ENCODE assay signal across 8 cellular contexts in genomic region chr11:65181569-65182257, GRCh38. TPM values are rescaled to one million over a fixed set of nuclear protein-coding genes. Genes with fewer than 3 reads are reported as not detected.
DNase-seq lines count a peak whose midpoint lies in the region; ATAC-seq and TF ChIP-seq lines count a peak whose summit lies in the region.

CAPN1 (plus strand) TSS chr11:65181928; CDS start chr11:65182702, 774 bp downstream.

- peaks cover 33% of the 10 kb centered on the region for H3K79me2 ChIP-seq in fibroblast of lung (ENCODE audit: control insufficient read depth, insufficient read depth, low read length)

- intact Hi-C loops in activated T-helper 1 cell treated with anti-CD3 and anti-CD28 coated beads, Interleukin-12 subunit alpha, Interleukin-12 subunit beta, Interleukin-2, Interleukin-4 antibody, amounts not matched to agents 30 ng/mL and 10 ng/mL and 1 ng/mL, durations not matched to agents 14 hours and 24 hours and 36 hours (cut with micrococcal nuclease), result loop anchor here (1.0 kb wide), 2 partner anchors 46 to 70 kb away; partner anchors contain the start of gene TM7SF2
- intact Hi-C loops in natural killer cell (cut with micrococcal nuclease), result loop anchor here (2.0 kb wide), 1 partner anchor 71 kb away; the partner anchor contains the start of gene TM7SF2

- no peaks in the 10 kb centered on the region for H4K20me1 ChIP-seq in fibroblast of lung (ENCODE audit: control insufficient read depth, extremely low read depth, insufficient read depth, low read length)

- peak within 1 kb of the TSS; percentile 96 for H3K4me3 Mint-ChIP-seq in activated T-helper 1 cell treated with anti-CD3 and anti-CD28 coated beads, Interleukin-12 subunit alpha, Interleukin-12 subunit beta, Interleukin-2, Interleukin-4 antibody, amounts not matched to agents 30 ng/mL and 10 ng/mL and 1 ng/mL, durations not matched to agents 14 hours and 24 hours and 36 hours
- peak within 1 kb of the TSS; percentile 88 for H3K4me3 Mint-ChIP-seq in natural killer cell

- DNase-seq in BE2C (peak; percentile 71), RWPE1 (ENCODE audit: low spot score) (peak; percentile 94), fibroblast of lung (ENCODE audit: low read depth in 2 of 2) (peak; percentile 85 to 90), natural killer cell (peak; percentile 37)
- peak; percentile 70 for DNase-seq in activated T-helper 1 cell treated with anti-CD3 and anti-CD28 coated beads, Interleukin-12 subunit alpha, Interleukin-12 subunit beta, Interleukin-2, Interleukin-4 antibody, amounts not matched to agents 30 ng/mL and 10 ng/mL and 1 ng/mL, durations not matched to agents 14 hours and 24 hours and 36 hours (ENCODE audit: low spot score)
- peak; percentile 15 to 67 (median 50) for DNase-seq in stimulated activated naive CD4-positive, alpha-beta T cell (lab: John Stamatoyannopoulos, UW)

- peak within 1 kb of the TSS; percentile 94 for H3K4me2 ChIP-seq in fibroblast of lung (ENCODE audit: extremely low read depth, insufficient read depth, low read length)

- H3K36me3 ChIP-seq in BE2C, result no peaks in the 10 kb centered on the region
- peaks cover 12% of the 10 kb centered on the region for H3K36me3 ChIP-seq in HUES6 (ENCODE audit: control insufficient read depth, insufficient read depth, low read length)
- H3K36me3 ChIP-seq in fibroblast of lung (ENCODE audit: control insufficient read depth, insufficient read depth, low read length), result peaks cover 15% of the 10 kb centered on the region

- H3K9me3 Mint-ChIP-seq in activated T-helper 1 cell treated with anti-CD3 and anti-CD28 coated beads, Interleukin-12 subunit alpha, Interleukin-12 subunit beta, Interleukin-2, Interleukin-4 antibody, amounts not matched to agents 30 ng/mL and 10 ng/mL and 1 ng/mL, durations not matched to agents 14 hours and 24 hours and 36 hours, result no peaks in the 10 kb centered on the region
- H3K9me3 Mint-ChIP-seq in natural killer cell, result no peaks in the 10 kb centered on the region

- H3K9me3 ChIP-seq in BE2C, result no peaks in the 10 kb centered on the region
- H3K9me3 ChIP-seq in HUES6 (ENCODE audit: control insufficient read depth, insufficient read depth, low read depth, low read length), result no peaks in the 10 kb centered on the region
- no peaks in the 10 kb centered on the region for H3K9me3 ChIP-seq in fibroblast of lung (ENCODE audit: control insufficient read depth, insufficient read depth, low read depth, low read length)

- POLR2A ChIA-PET in RWPE1 (lab: Yijun Ruan, JAX; ENCODE audit: low non-redundant PET), result interaction anchor here (0.6 to 2.7 kb wide), 6 partner anchors 46 to 85 kb away, joined by 3 to 11 read pairs (median 4); partner anchors contain the start of genes FAU, MRPL49 and VPS51

- H3K27ac ChIP-seq in HUES6 (ENCODE audit: low read depth, low read length) (peak within 1 kb of the TSS; percentile 83), RWPE1 (peak within 1 kb of the TSS; percentile 94), fibroblast of lung (ENCODE audit: insufficient read depth, low read length) (peak within 1 kb of the TSS; percentile 43)

- H3K4me1 ChIP-seq in BE2C, result no peaks in the 10 kb centered on the region
- H3K4me1 ChIP-seq in HUES6 (ENCODE audit: control insufficient read depth, insufficient read depth, low read length), result peaks cover 44% of the 10 kb centered on the region
- H3K4me1 ChIP-seq in fibroblast of lung (ENCODE audit: control insufficient read depth, extremely low read depth, insufficient read depth, low read length), result peaks cover 5% of the 10 kb centered on the region

- H3K27ac Mint-ChIP-seq in activated T-helper 1 cell treated with anti-CD3 and anti-CD28 coated beads, Interleukin-12 subunit alpha, Interleukin-12 subunit beta, Interleukin-2, Interleukin-4 antibody, amounts not matched to agents 30 ng/mL and 10 ng/mL and 1 ng/mL, durations not matched to agents 14 hours and 24 hours and 36 hours, result peak within 1 kb of the TSS; percentile 92
- peak within 1 kb of the TSS; percentile 72 to 87 for H3K27ac Mint-ChIP-seq in natural killer cell

- H3K4me3 ChIP-seq in BE2C (ENCODE audit: low read depth, low read length), result peak within 1 kb of the TSS; percentile 60
- H3K4me3 ChIP-seq in HUES6 (ENCODE audit: low read depth, low read length), result peak within 1 kb of the TSS; percentile 99
- peak within 1 kb of the TSS; percentile 83 to 93 (median 86) for H3K4me3 ChIP-seq in fibroblast of lung (replicated peaks in 1 of 4; ENCODE audit: control extremely low read depth in 1 of 4, insufficient read depth in 1 of 4, low read depth in 3 of 4, low read length in 4 of 4)

- ATAC-seq in GM19372 (IDR thresholded peaks at IDR 0.05; ENCODE audit: low read depth, unreplicated experiment) (peak; percentile 54), natural killer cell (peak; percentile 67 to 81 (median 74))

- H3K27me3 Mint-ChIP-seq in activated T-helper 1 cell treated with anti-CD3 and anti-CD28 coated beads, Interleukin-12 subunit alpha, Interleukin-12 subunit beta, Interleukin-2, Interleukin-4 antibody, amounts not matched to agents 30 ng/mL and 10 ng/mL and 1 ng/mL, durations not matched to agents 14 hours and 24 hours and 36 hours (ENCODE audit: insufficient read depth), result peaks cover 19% of the 10 kb centered on the region
- H3K27me3 Mint-ChIP-seq in natural killer cell (ENCODE audit: low read depth in 2 of 2), result no peaks in the 10 kb centered on the region

- H3K9ac ChIP-seq in HUES6 (ENCODE audit: low read length) (peak within 1 kb of the TSS; percentile 76), fibroblast of lung (ENCODE audit: insufficient read depth, low read length) (peak within 1 kb of the TSS; percentile 88)

- H2AFZ ChIP-seq in fibroblast of lung (ENCODE audit: low read length), result peak within 1 kb of the TSS; percentile 81

- TF ChIP-seq CTCF in BE2C (IDR thresholded peaks at IDR 0.05; ENCODE audit: low read depth, low read length) (no peak), RWPE1 (conservative IDR thresholded peaks at IDR 0.05; ENCODE audit: low read depth) (no peak), fibroblast of lung (conservative IDR thresholded peaks at IDR 0.05 in 1 of 2, IDR thresholded peaks at IDR 0.05 in 1 of 2; ENCODE audit: low read depth in 1 of 2, low read length in 2 of 2) (no peak), natural killer cell (IDR thresholded peaks at IDR 0.05) (no peak)

- peaks cover 5% of the 10 kb centered on the region for H3K4me1 Mint-ChIP-seq in activated T-helper 1 cell treated with anti-CD3 and anti-CD28 coated beads, Interleukin-12 subunit alpha, Interleukin-12 subunit beta, Interleukin-2, Interleukin-4 antibody, amounts not matched to agents 30 ng/mL and 10 ng/mL and 1 ng/mL, durations not matched to agents 14 hours and 24 hours and 36 hours (ENCODE audit: low read depth)
- H3K4me1 Mint-ChIP-seq in natural killer cell, result peaks cover 14 to 46% of the 10 kb centered on the region in 2 donors

- no peaks in the 10 kb centered on the region for H3K27me3 ChIP-seq in BE2C
- no peaks in the 10 kb centered on the region for H3K27me3 ChIP-seq in HUES6 (ENCODE audit: control insufficient read depth, insufficient read depth, low read length)
- H3K27me3 ChIP-seq in fibroblast of lung (ENCODE audit: control insufficient read depth, insufficient read depth, low read length), result no peaks in the 10 kb centered on the region

- H3K36me3 Mint-ChIP-seq in activated T-helper 1 cell treated with anti-CD3 and anti-CD28 coated beads, Interleukin-12 subunit alpha, Interleukin-12 subunit beta, Interleukin-2, Interleukin-4 antibody, amounts not matched to agents 30 ng/mL and 10 ng/mL and 1 ng/mL, durations not matched to agents 14 hours and 24 hours and 36 hours (ENCODE audit: low read depth), result peaks cover 6% of the 10 kb centered on the region
- no peaks in the 10 kb centered on the region for H3K36me3 Mint-ChIP-seq in natural killer cell

- CTCF ChIA-PET in RWPE1 (lab: Yijun Ruan, JAX), result interaction anchor here (0.5 to 1.6 kb wide), 9 partner anchors 8 to 304 kb away, joined by 3 to 6 read pairs (median 3); partner anchors contain the start of genes ARL2 and BATF2

RNA-seq across cellular contexts. Expression of gene CAPN1, which starts in this region (rescaled TPM):
- polyA plus RNA-seq in BE2C (2012; ENCODE audit: insufficient read depth, insufficient read length, low read depth), result 36.7 TPM
- total RNA-seq in activated T-helper 1 cell treated with anti-CD3 and anti-CD28 coated beads, Interleukin-12 subunit alpha, Interleukin-12 subunit beta, Interleukin-2, Interleukin-4 antibody, amounts not matched to agents 30 ng/mL and 10 ng/mL and 1 ng/mL, durations not matched to agents 14 hours and 24 hours and 36 hours, result 85.9 and 93.5 TPM in 2 replicates
- total RNA-seq in fibroblast of lung, result 58.0 and 94.5 TPM in 2 replicates
- polyA plus RNA-seq in fibroblast of lung, result 70.3 and 111 TPM in 2 replicates
- polyA plus RNA-seq in fibroblast of lung (2012), result 135 and 180 TPM in 2 replicates
- polyA minus RNA-seq in fibroblast of lung (ENCODE audit: low replicate concordance), result 332 and 357 TPM in 2 replicates
- 100 to 1,000 TPM; 211 to 256 (median 229) TPM for total RNA-seq in natural killer cell

Comparison
In these comparisons a context has a peak if more than half of its experiments do, and no peak if none do; other contexts are left out.
1. Peak in every context shown above with its lines: DNase-seq, ATAC-seq, H3K4me3 ChIP-seq and H3K27ac ChIP-seq.
2. DNase-seq: peak in every context shown above with its lines; median percentile 94 in RWPE1; 88 in fibroblast of lung; 71 in BE2C; 70 in activated T-helper 1 cell treated with anti-CD3 and anti-CD28 coated beads, Interleukin-12 subunit alpha, Interleukin-12 subunit beta, Interleukin-2, Interleukin-4 antibody, amounts not matched to agents 30 ng/mL and 10 ng/mL and 1 ng/mL, durations not matched to agents 14 hours and 24 hours and 36 hours; 50 in stimulated activated naive CD4-positive, alpha-beta T cell; 37 in natural killer cell.
3. H3K27ac ChIP-seq: peak in every context shown above with its lines; median percentile 94 in RWPE1; 83 in HUES6; 43 in fibroblast of lung.